In genomic region chr2:19362652-19363473, GRCh38 we compare ENCODE assay signal across 8 cellular contexts. TPM values are rescaled to one million over a fixed set of nuclear protein-coding genes. Genes with fewer than 3 reads are reported as not detected.
A peak's percentile ranks its signal among the peaks of the same experiment; 100 is the strongest.
DNase-seq lines count a peak whose midpoint lies in the region; ATAC-seq and TF ChIP-seq lines count a peak whose summit lies in the region.

No MANE protein-coding gene starts in this region.

- peaks cover 0 to 56% (median 0%) of the 10 kb centered on the region in 4 donors for H3K27me3 ChIP-seq in esophagus squamous epithelium
- H3K27me3 ChIP-seq in muscle layer of duodenum (ENCODE audit: low read depth, low read length), result peaks cover 38% of the 10 kb centered on the region
- peaks cover 64% of the 10 kb centered on the region for H3K27me3 ChIP-seq in thymus (ENCODE audit: control insufficient read depth, insufficient read depth)

- H3K4me3 ChIP-seq in esophagus squamous epithelium (peak overlapping the region; percentile 37 to 67 (median 62)), muscle layer of duodenum (ENCODE audit: low read depth in 1 of 2, low read length in 2 of 2) (peak overlapping the region; percentile 78 to 81), thymus (ENCODE audit: low read length) (peak overlapping the region; percentile 46)

- peak; percentile 37 for ATAC-seq in HG03066 (IDR thresholded peaks at IDR 0.05; ENCODE audit: low read depth, unreplicated experiment)

- TF ChIP-seq CTCF in esophagus squamous epithelium (IDR thresholded peaks at IDR 0.05), result peak; percentile 62 to 84 (median 78)

- H3K27ac ChIP-seq in esophagus squamous epithelium (peak overlapping the region; percentile 14 to 70 (median 50)), muscle layer of duodenum (ENCODE audit: low read length) (peak overlapping the region; percentile 16), thymus (ENCODE audit: low read depth) (no peak overlapping the region)

- peak; percentile 52 for DNase-seq in activated naive CD4-positive, alpha-beta T cell treated with Interleukin-2 at 50 U/mL for 16 hours
- no peak for DNase-seq in activated naive CD4-positive, alpha-beta T cell (lab: John Stamatoyannopoulos, UW)
- DNase-seq in NCI-H2227 (lab: John Stamatoyannopoulos, UW; ENCODE audit: unreplicated experiment), result peak; percentile 74
- peak; percentile 37 for DNase-seq in activated CD4-positive, alpha-beta T cell treated with anti-CD3 and anti-CD28 coated beads, Interleukin-2, amount 50 U/mL, for 1 hour
- no peak for DNase-seq in esophagus squamous epithelium (lab: John Stamatoyannopoulos, UW)

- H3K4me1 ChIP-seq in esophagus squamous epithelium (peaks cover 3 to 42% (median 4%) of the 10 kb centered on the region in 3 donors), muscle layer of duodenum (ENCODE audit: control insufficient read depth in 1 of 2, insufficient read depth in 2 of 2, low read length in 2 of 2) (peaks cover 0 to 30% of the 10 kb centered on the region in 2 donors), thymus (ENCODE audit: control insufficient read depth, insufficient read depth, low read length) (no peaks in the 10 kb centered on the region)

- H3K36me3 ChIP-seq in esophagus squamous epithelium (no peaks in the 10 kb centered on the region), muscle layer of duodenum (ENCODE audit: control insufficient read depth in 1 of 2, insufficient read depth in 2 of 2, low read length in 2 of 2) (no peaks in the 10 kb centered on the region), thymus (ENCODE audit: control insufficient read depth, insufficient read depth) (no peaks in the 10 kb centered on the region)

- WGBS in esophagus squamous epithelium, 2 donors, result 1% methylated on average over 33 to 35 of the region's 35 CpGs
- WGBS in thymus, result 1% methylated on average over 35 of the region's 35 CpGs

- no peaks in the 10 kb centered on the region for H3K9me3 ChIP-seq in esophagus squamous epithelium
- no peaks in the 10 kb centered on the region for H3K9me3 ChIP-seq in muscle layer of duodenum (ENCODE audit: control insufficient read depth in 1 of 2, low read length in 2 of 2)
- no peaks in the 10 kb centered on the region for H3K9me3 ChIP-seq in thymus (ENCODE audit: control insufficient read depth)

- intact Hi-C loops in esophagus squamous epithelium (cut with DNase I), result loop anchor here (10.0 kb wide), 1 partner anchor 502 kb away; no protein-coding TSS in a partner anchor

- no peak for TF ChIP-seq POLR2A in esophagus squamous epithelium (IDR thresholded peaks at IDR 0.05)

RNA-seq across cellular contexts. Expression of gene OSR1, which starts 4.4 kb away (rescaled TPM):
- 1 to 10 TPM in 3 of 4 donors, under 1 TPM in 1; 0.19 to 4.4 (median 1.5) TPM for total RNA-seq in esophagus squamous epithelium
- 6.0 TPM for polyA plus RNA-seq in thymus

Comparison
In these comparisons a context has a peak if more than half of its experiments do, and no peak if none do; other contexts are left out.
1. DNase-seq: peak in activated naive CD4-positive, alpha-beta T cell treated with Interleukin-2 at 50 U/mL for 16 hours (single experiment), NCI-H2227 (single experiment) and activated CD4-positive, alpha-beta T cell treated with anti-CD3 and anti-CD28 coated beads, Interleukin-2, amount 50 U/mL, for 1 hour (single experiment); none in activated naive CD4-positive, alpha-beta T cell (0 of 4) and esophagus squamous epithelium (single experiment).
2. Peak in every context shown above with its lines, with median percentiles within 50 percentile points of each other: H3K4me3 ChIP-seq.